ENCODE assay signal across 8 cellular contexts in the genomic region with DNA sequence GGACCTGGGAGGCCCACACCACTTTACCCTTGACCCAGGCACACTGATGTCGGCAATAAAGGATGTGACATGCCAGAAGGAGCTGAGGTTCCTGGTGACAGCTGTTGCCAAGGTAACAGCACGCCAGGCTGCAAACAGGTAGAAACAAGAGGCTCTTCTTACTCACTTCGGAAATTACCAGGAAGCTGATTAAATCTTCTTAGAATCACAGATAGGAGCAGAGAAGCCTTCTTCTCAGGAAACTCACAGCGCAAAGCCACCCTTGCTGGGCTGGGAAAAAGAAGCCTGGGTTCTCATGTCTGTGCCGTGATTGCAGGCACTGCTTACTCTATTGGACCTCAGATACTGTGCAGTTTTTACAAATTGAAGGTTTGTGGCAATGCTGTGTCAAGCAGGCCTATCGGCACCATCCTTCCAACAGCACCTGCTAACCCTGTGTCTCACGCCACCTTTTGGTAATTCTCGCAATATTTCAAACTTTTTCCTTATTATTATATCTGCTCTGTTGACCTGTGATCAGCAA.
DNase-seq lines count a peak whose midpoint lies in the region; ATAC-seq, FAIRE-seq and TF ChIP-seq lines count a peak whose summit lies in the region.

No MANE protein-coding gene starts in this region.

- DNase-seq in A549 (ENCODE audit: low read depth in 1 of 2, low spot score in 1 of 2), result peak in 1 of 2 experiments; percentile 59
- peak; percentile 76 for DNase-seq in NCI-H748 (lab: John Stamatoyannopoulos, UW; ENCODE audit: unreplicated experiment)
- DNase-seq in lung (ENCODE audit: low spot score), result no peak
- DNase-seq in cerebellar nuclear complex (lab: John Stamatoyannopoulos, UW), result no peak
- no peak for DNase-seq in occipital lobe (lab: John Stamatoyannopoulos, UW)
- no peak for DNase-seq in SKM-1 (lab: John Stamatoyannopoulos, UW; ENCODE audit: unreplicated experiment)

- WGBS in A549 (ENCODE audit: missing lambda C conversion rate), result 59% methylated on average over 8 of the region's 8 CpGs
- 55 to 66% methylated on average over 8 of the region's 8 CpGs for WGBS in lung, 2 donors

- FAIRE-seq in A549 (lab: Jason Lieb, UNC), result no peak

- H3K36me3 ChIP-seq in lung (ENCODE audit: control insufficient read depth in 2 of 2, insufficient read depth in 2 of 2, low read length in 2 of 2), result no peaks in the 10 kb centered on the region

- H3K9me3 Mint-ChIP-seq in activated T-helper 17 cell treated with anti-CD3 and anti-CD28 coated beads, Interleukin-2, amount 50 U/mL, for 72 hours, result peaks cover 5% of the 10 kb centered on the region

- TF ChIP-seq CTCF in A549 (IDR thresholded peaks at IDR 0.05) (peak; percentile 46), lung (IDR thresholded peaks at IDR 0.05; ENCODE audit: control extremely low read depth, extremely low read depth) (no peak)

- ATAC-seq in A549 (peak in 1 of 2 experiments; percentile 48; a peak in 3 of 6 replicates), lung (ENCODE audit: insufficient read depth, low FRiP score) (peak; percentile 58), GM19467 (IDR thresholded peaks at IDR 0.05; ENCODE audit: unreplicated experiment) (no peak)
- ATAC-seq in activated T-helper 17 cell treated with anti-CD3 and anti-CD28 coated beads, Interleukin-2, amount 50 U/mL, for 72 hours (replicated peaks), result peak; percentile 82

- POLR2A ChIA-PET in A549 (lab: Yijun Ruan, JAX), result interaction anchor here (0.6 to 1.6 kb wide), 2 partner anchors 29 to 226 kb away, joined by 3 to 7 read pairs; a partner anchor contains a TSS

- no peak overlapping the region for H3K27ac ChIP-seq in A549
- peak overlapping the region in 1 of 2 donors; percentile 43 for H3K27ac ChIP-seq in lung (ENCODE audit: low read depth in 1 of 2, low read length in 1 of 2)

- peak overlapping the region; percentile 81 for H3K4me3 Mint-ChIP-seq in activated T-helper 17 cell treated with anti-CD3 and anti-CD28 coated beads, Interleukin-2, amount 50 U/mL, for 72 hours

- H3K4me2 ChIP-seq in A549, result no peak overlapping the region

- H3K27ac Mint-ChIP-seq in activated T-helper 17 cell treated with anti-CD3 and anti-CD28 coated beads, Interleukin-2, amount 50 U/mL, for 72 hours, result peak overlapping the region; percentile 96

- H3K4me1 Mint-ChIP-seq in activated T-helper 17 cell treated with anti-CD3 and anti-CD28 coated beads, Interleukin-2, amount 50 U/mL, for 72 hours, result peaks cover 52% of the 10 kb centered on the region

- CTCF ChIA-PET in A549 (lab: Yijun Ruan, JAX), result interaction anchor here (0.7 to 8.6 kb wide), 13 partner anchors 12 to 653 kb away, joined by 3 to 100 read pairs (median 3); no protein-coding TSS in a partner anchor

- no peaks in the 10 kb centered on the region for H3K27me3 ChIP-seq in lung (ENCODE audit: control insufficient read depth, insufficient read depth)

- H3K4me3 ChIP-seq in A549, result no peak overlapping the region
- no peak overlapping the region for H3K4me3 ChIP-seq in lung

- H3K9me3 ChIP-seq in A549 (no peaks in the 10 kb centered on the region), lung (ENCODE audit: control insufficient read depth in 2 of 2, insufficient read depth in 1 of 2, low read length in 1 of 2) (no peaks in the 10 kb centered on the region)

- peak; percentile 66 to 68 for TF ChIP-seq RAD21 in A549 (conservative IDR thresholded peaks at IDR 0.05 in 1 of 2, IDR thresholded peaks at IDR 0.05 in 1 of 2)

- no peak for TF ChIP-seq POLR2A in A549 (IDR thresholded peaks at IDR 0.05; ENCODE audit: low read length)

- H3K27me3 Mint-ChIP-seq in activated T-helper 17 cell treated with anti-CD3 and anti-CD28 coated beads, Interleukin-2, amount 50 U/mL, for 72 hours, result no peaks in the 10 kb centered on the region

- TF ChIP-seq EP300 in A549 (IDR thresholded peaks at IDR 0.05), result no peak

- H3K36me3 Mint-ChIP-seq in activated T-helper 17 cell treated with anti-CD3 and anti-CD28 coated beads, Interleukin-2, amount 50 U/mL, for 72 hours (ENCODE audit: low read depth), result peaks cover 6% of the 10 kb centered on the region

- H3K4me1 ChIP-seq in A549 (0 out of 3 replicates have a peak, but pooled peaks cover 4% of the 10 kb centered on the region), lung (ENCODE audit: control insufficient read depth in 2 of 2, insufficient read depth in 2 of 2, low read length in 2 of 2) (no peaks in the 10 kb centered on the region)

TF ChIP-seq in A549, 52 proteins besides CTCF, POLR2A, EP300 and RAD21:
- TF ChIP-seq MAZ (IDR thresholded peaks at IDR 0.05; ENCODE audit: borderline replicate concordance, low read depth, low read length) (no peak), GATA3 (IDR thresholded peaks at IDR 0.05; ENCODE audit: borderline replicate concordance) (no peak), SMC3 (IDR thresholded peaks at IDR 0.05) (peak; percentile 40; the same call in 1 of the 3 replicates), BHLHE40 (IDR thresholded peaks at IDR 0.05; ENCODE audit: low read depth, low read length) (no peak), ZNF302 (CRISPR knock-in tag; IDR thresholded peaks at IDR 0.05) (no peak)
